9 cellular contexts compared by ENCODE assay signal in the genomic region with DNA sequence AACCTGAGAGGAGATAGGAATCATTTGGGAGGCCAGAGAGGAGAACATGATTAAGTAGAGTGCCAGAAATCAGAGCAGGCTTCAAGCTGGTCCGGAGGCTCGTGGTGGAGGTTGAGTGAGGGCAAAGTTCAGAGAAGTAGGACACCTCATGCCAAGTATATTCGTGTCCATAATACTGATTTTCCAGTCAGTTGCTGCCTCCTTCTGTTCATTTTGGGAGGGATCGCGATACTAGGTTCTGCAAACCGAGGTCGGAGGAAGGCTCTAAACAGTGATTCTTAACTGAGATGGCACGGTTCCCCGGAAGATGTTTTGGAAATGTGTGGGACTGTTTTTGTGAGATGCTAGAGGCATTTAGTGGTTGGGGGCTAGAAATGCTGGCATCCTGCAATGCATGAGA. TPM values are rescaled to one million over a fixed set of nuclear protein-coding genes. Genes with fewer than 3 reads are reported as not detected.
DNase-seq lines count a peak whose midpoint lies in the region; ATAC-seq, FAIRE-seq and TF ChIP-seq lines count a peak whose summit lies in the region.
"Had no signal": no experiment of that assay in that cellular context is flagged by ENCODE, and none has a peak within 500 bp of the region (broad histone marks: within the 10 kb centered on the region; RNA-seq: fewer than 3 reads in every experiment).

No MANE protein-coding gene starts in this region.

- H3K36me3 ChIP-seq in H7 (replicated peaks; ENCODE audit: control insufficient read depth, insufficient read depth, low read length), result no peaks in the 10 kb centered on the region
- no peaks in the 10 kb centered on the region for H3K36me3 ChIP-seq in H1 (ENCODE audit: control insufficient read depth in 2 of 4, insufficient read depth in 4 of 4, low read length in 3 of 4)
- no peaks in the 10 kb centered on the region for H3K36me3 ChIP-seq in neural progenitor cell
- H3K36me3 ChIP-seq in sigmoid colon, result no peaks in the 10 kb centered on the region

- 0 out of 2 replicates have a peak overlapping the region, but pooled peaks have one; percentile 74 for H2AFZ ChIP-seq in H1 (ENCODE audit: low read length)
- no peak overlapping the region for H2AFZ ChIP-seq in neural progenitor cell (replicated peaks)

- H3K79me2 ChIP-seq in H1 (ENCODE audit: control insufficient read depth in 1 of 2, insufficient read depth in 2 of 2, low read length in 2 of 2) (no peaks in the 10 kb centered on the region), neural progenitor cell (ENCODE audit: low read depth) (no peaks in the 10 kb centered on the region)

- H3K4me2 ChIP-seq in H1 (ENCODE audit: insufficient read depth in 1 of 2, low read depth in 2 of 2, low read length in 2 of 2) (no peak overlapping the region), neural progenitor cell (no peak overlapping the region)

- no peaks in the 10 kb centered on the region for H3F3A ChIP-seq in neural progenitor cell (ENCODE audit: low read depth)

- TF ChIP-seq POLR2A in H1 (IDR thresholded peaks at IDR 0.05; ENCODE audit: control extremely low read depth in 1 of 2, low read depth in 2 of 2, low read length in 2 of 2), result no peak
- no peak for TF ChIP-seq POLR2A in sigmoid colon (IDR thresholded peaks at IDR 0.05)

- H3K4ac ChIP-seq in H1 (replicated peaks; ENCODE audit: insufficient read length, low read depth, low read length), result no peak overlapping the region

- H3K4me3 Mint-ChIP-seq in neural progenitor cell, result no peak overlapping the region
- H3K4me3 Mint-ChIP-seq: central memory CD8-positive, alpha-beta T cell had no signal

- no peak overlapping the region for H3K23ac ChIP-seq in H1 (ENCODE audit: insufficient read length)

- no peak for TF ChIP-seq EP300 in H1 (IDR thresholded peaks at IDR 0.05; ENCODE audit: borderline replicate concordance in 1 of 2, low read depth in 2 of 2, low read length in 2 of 2)
- TF ChIP-seq EP300 in sigmoid colon (IDR thresholded peaks at IDR 0.05), result no peak

- H3K27me3 ChIP-seq in H7 (ENCODE audit: control insufficient read depth, insufficient read depth, low read length) (no peaks in the 10 kb centered on the region), H1 (replicated peaks in 1 of 4; ENCODE audit: control insufficient read depth in 3 of 4, extremely low read depth in 1 of 4, insufficient read depth in 3 of 4, low read length in 3 of 4) (no peaks in the 10 kb centered on the region; a peak in 1 of 7 replicates), neural progenitor cell (peaks cover 49% of the 10 kb centered on the region), sigmoid colon (no peaks in the 10 kb centered on the region)

- DNase-seq in CD1c-positive myeloid dendritic cell (ENCODE audit: extremely low spot score) (peak; percentile 70), H7 (peak; percentile 32), SW480 (ENCODE audit: low spot score) (peak; percentile 78), H1 (ENCODE audit: low read depth in 1 of 2, low spot score in 2 of 2) (no peak), neural progenitor cell (ENCODE audit: low spot score) (peak; percentile 49), sigmoid colon (no peak), cerebellar nuclear complex (lab: John Stamatoyannopoulos, UW) (no peak)

- H2BK20ac ChIP-seq in H1 (ENCODE audit: low read length), result no peak overlapping the region

- POLR2A ChIA-PET in H1 (lab: Charles Lee; ENCODE audit: partially characterized antibody), result interaction anchor here (0.7 kb wide), 1 partner anchor 49 kb away, joined by 4 read pairs; no protein-coding TSS in a partner anchor

- H4K91ac ChIP-seq in H1 (replicated peaks; ENCODE audit: insufficient read length, low read length), result no peak overlapping the region

- H2BK5ac ChIP-seq in H1 (ENCODE audit: low read depth, low read length), result no peak overlapping the region

- H3K27ac Mint-ChIP-seq in neural progenitor cell, result no peak overlapping the region

- H3K56ac ChIP-seq in H1 (replicated peaks; ENCODE audit: insufficient read length, low read depth, low read length), result no peak overlapping the region

- no peak overlapping the region for H2BK15ac ChIP-seq in H1 (ENCODE audit: low read length)

- no peak overlapping the region for H3K14ac ChIP-seq in H1 (ENCODE audit: insufficient read length)

- H3K9me3 ChIP-seq in H1 (ENCODE audit: insufficient read depth in 2 of 2, low read depth in 1 of 2, low read length in 1 of 2), result no peaks in the 10 kb centered on the region
- no peaks in the 10 kb centered on the region for H3K9me3 ChIP-seq in neural progenitor cell (ENCODE audit: low read depth)
- H3K9me3 ChIP-seq in sigmoid colon, result no peaks in the 10 kb centered on the region

- no peak overlapping the region for H2BK120ac ChIP-seq in H1 (replicated peaks; ENCODE audit: low read depth, low read length)

- no peak overlapping the region for H3K4me3 ChIP-seq in H7 (ENCODE audit: insufficient read depth, low read depth, low read length)
- no peak overlapping the region for H3K4me3 ChIP-seq in H1 (ENCODE audit: extremely low read depth in 1 of 4, insufficient read depth in 2 of 4, low read depth in 3 of 4, low read length in 4 of 4)
- H3K4me3 ChIP-seq in neural progenitor cell, result no peak overlapping the region
- H3K4me3 ChIP-seq in sigmoid colon, result no peak overlapping the region

- H4K8ac ChIP-seq in H1 (ENCODE audit: extremely low read depth, insufficient read depth, low read length), result no peak overlapping the region

- TF ChIP-seq CTCF in H1 (IDR thresholded peaks at IDR 0.05; ENCODE audit: control extremely low read depth in 1 of 3, insufficient read depth in 1 of 3, low read depth in 1 of 3, low read length in 3 of 3) (peak in 2 of 3 experiments; percentile 59 to 65; a peak in 3 of 4 replicates), neural progenitor cell (IDR thresholded peaks at IDR 0.05) (peak; percentile 52), sigmoid colon (IDR thresholded peaks at IDR 0.05) (peak in 1 of 4 experiments; percentile 17)

- intact Hi-C loops in sigmoid colon (cut with DNase I), result no loop called here

- no peak overlapping the region for H2AK5ac ChIP-seq in H1 (ENCODE audit: low read depth, low read length)

- H3K23me2 ChIP-seq in H1 (ENCODE audit: low read depth, low read length), result no peaks in the 10 kb centered on the region

- no peaks in the 10 kb centered on the region for H3K4me1 Mint-ChIP-seq in neural progenitor cell

- CTCF ChIA-PET in H1 (lab: Charles Lee; ENCODE audit: partially characterized antibody), result interaction anchor here (0.8 to 4.7 kb wide), 14 partner anchors 9 to 155 kb away, joined by 3 to 37 read pairs (median 3); a partner anchor contains a TSS

- H3K4me1 ChIP-seq in H1 (replicated peaks in 1 of 4; ENCODE audit: control insufficient read depth in 3 of 4, insufficient read depth in 4 of 4, low read length in 3 of 4), result no peaks in the 10 kb centered on the region; a peak in 1 of 7 replicates
- no peaks in the 10 kb centered on the region for H3K4me1 ChIP-seq in neural progenitor cell
- no peaks in the 10 kb centered on the region for H3K4me1 ChIP-seq in sigmoid colon

- no peak overlapping the region for H3K18ac ChIP-seq in H1 (ENCODE audit: extremely low read depth, low read length)

- H3K36me3 Mint-ChIP-seq in neural progenitor cell, result no peaks in the 10 kb centered on the region

- H3K9ac ChIP-seq in H1 (replicated peaks in 1 of 4; ENCODE audit: extremely low read depth in 1 of 4, low read depth in 3 of 4, low read length in 3 of 4) (no peak overlapping the region), neural progenitor cell (no peak overlapping the region)

- no peak overlapping the region for H2BK12ac ChIP-seq in H1 (ENCODE audit: low read depth, low read length)

- no peaks in the 10 kb centered on the region for H3K79me1 ChIP-seq in H1 (ENCODE audit: low read depth, low read length)

- TF ChIP-seq RAD21 in H1 (IDR thresholded peaks at IDR 0.05 in 1 of 2, conservative IDR thresholded peaks at IDR 0.05 in 1 of 2; ENCODE audit: low read depth in 2 of 2, low read length in 2 of 2), result peak; percentile 83 to 84

- FAIRE-seq in H1 (lab: Jason Lieb, UNC), result peak; percentile 70

- 58% methylated on average over 9 of the region's 9 CpGs; no CpG with 5 or more reads in 1 of the 2 experiments for WGBS in H1 (ENCODE audit: extremely low coverage in 1 of 2, insufficient coverage in 1 of 2, insufficient read length in 1 of 2, insufficient replicate concordance in 2 of 2, low coverage in 1 of 2, low lambda C conversion rate in 2 of 2, missing lambda C conversion rate in 1 of 2), 2 experiments
- 4 to 12% methylated on average over 9 of the region's 9 CpGs for WGBS in sigmoid colon, 2 donors

- H4K20me1 ChIP-seq in H1 (replicated peaks in 1 of 2; ENCODE audit: control insufficient read depth in 1 of 2, insufficient read depth in 2 of 2, low read length in 2 of 2), result no peaks in the 10 kb centered on the region
- H4K20me1 ChIP-seq in neural progenitor cell (ENCODE audit: low read depth), result no peaks in the 10 kb centered on the region

- no peaks in the 10 kb centered on the region for H3K27me3 Mint-ChIP-seq in neural progenitor cell (ENCODE audit: insufficient read depth, low read depth)
- H3K27me3 Mint-ChIP-seq: central memory CD8-positive, alpha-beta T cell had no signal

- H3K9me3 Mint-ChIP-seq in neural progenitor cell, result no peaks in the 10 kb centered on the region
- H3K9me3 Mint-ChIP-seq: central memory CD8-positive, alpha-beta T cell had no signal

- no peak for ATAC-seq in HG03354 (IDR thresholded peaks at IDR 0.05; ENCODE audit: poor library complexity, severe bottlenecking, unreplicated experiment)

- no peak overlapping the region for H4K5ac ChIP-seq in H1 (ENCODE audit: insufficient read length, low read depth, low read length)

- H3K27ac ChIP-seq in H1 (ENCODE audit: low read depth, low read length), result no peak overlapping the region
- no peak overlapping the region for H3K27ac ChIP-seq in neural progenitor cell
- no peak overlapping the region for H3K27ac ChIP-seq in sigmoid colon

RNA-seq across cellular contexts. Expression of a gene that starts 13.6 kb away (rescaled TPM):
- not detected in 2 replicates for total RNA-seq in H7 (2014; rRNA removed; shearing (Covaris generic))
- not detected in 2 replicates for total RNA-seq in H1 (2021; fragmentation: NEBNext Ultra II Directional; extraction: Animal tissue kit (Norgen Biotek cat#: 25700))
- 0.05 TPM in 1 of 2 replicates, not detected in the other for polyA plus RNA-seq in H1 (2011; rRNA removed)
- not detected for polyA plus RNA-seq in H1 (2011; cell fraction: cytosol; rRNA removed)
- polyA plus RNA-seq in H1 (2011; cell fraction: nucleus; rRNA removed), result 0.10 TPM
- not detected in 4 replicates for polyA plus RNA-seq in H1 (2012, experiment 1 of 2)
- not detected for polyA plus RNA-seq in H1 (2012, experiment 2 of 2)
- polyA plus RNA-seq in H1 (2013, experiment 1 of 2), result not detected
- polyA plus RNA-seq in H1 (2013, experiment 2 of 2), result 0.13 TPM
- not detected in 2 replicates for polyA minus RNA-seq in H1 (2011; rRNA and poly(A)+ RNA removed)
- not detected for polyA minus RNA-seq in H1 (2011; cell fraction: cytosol; rRNA and poly(A)+ RNA removed)
- not detected for polyA minus RNA-seq in H1 (2011; cell fraction: nucleus; rRNA and poly(A)+ RNA removed)
- total RNA-seq in neural progenitor cell (ENCODE audit: low replicate concordance), result not detected in 2 replicates
- under 1 TPM in 2 of 4 donors, not detected in 2; 0.28 to 0.36 TPM for total RNA-seq in sigmoid colon
- 10 to 100 TPM in 1 of 3 donors, 1 to 10 TPM in 1, under 1 TPM in 1; 0.92 to 42.3 (median 1.2) TPM for polyA plus RNA-seq in sigmoid colon

RNA-seq across cellular contexts. Expression of a gene that starts 26.8 kb away (rescaled TPM):
- total RNA-seq in H7 (2014; rRNA removed; shearing (Covaris generic)), result 0.38 and 0.48 TPM in 2 replicates
- total RNA-seq in H1 (2021; fragmentation: NEBNext Ultra II Directional; extraction: Animal tissue kit (Norgen Biotek cat#: 25700)), result 2.4 and 2.6 TPM in 2 replicates
- polyA plus RNA-seq in H1 (2011; rRNA removed) (2.3 and 3.2 TPM in 2 replicates), sigmoid colon (10 to 100 TPM in 2 of 3 donors, 1 to 10 TPM in 1; 9.6 to 27.6 (median 13.9) TPM)
- polyA plus RNA-seq in H1 (2011; cell fraction: cytosol; rRNA removed), result 2.8 TPM
- polyA plus RNA-seq in H1 (2011; cell fraction: nucleus; rRNA removed), result 4.4 TPM
- 2.4 to 2.9 TPM (median 2.8 TPM) in 4 replicates for polyA plus RNA-seq in H1 (2012, experiment 1 of 2)
- polyA plus RNA-seq in H1 (2012, experiment 2 of 2), result 2.2 TPM
- polyA plus RNA-seq in H1 (2013, experiment 1 of 2), result 4.7 TPM
- polyA plus RNA-seq in H1 (2013, experiment 2 of 2), result 5.6 TPM
- 2.4 and 3.1 TPM in 2 replicates for polyA minus RNA-seq in H1 (2011; rRNA and poly(A)+ RNA removed)
- 2.6 TPM for polyA minus RNA-seq in H1 (2011; cell fraction: cytosol; rRNA and poly(A)+ RNA removed)
- polyA minus RNA-seq in H1 (2011; cell fraction: nucleus; rRNA and poly(A)+ RNA removed), result 6.4 TPM
- total RNA-seq in neural progenitor cell (ENCODE audit: low replicate concordance) (1.9 and 2.3 TPM in 2 replicates), sigmoid colon (10 to 100 TPM in 1 of 4 donors, 1 to 10 TPM in 3; 7.7 to 12.8 (median 8.3) TPM)

RNA-seq across cellular contexts. Expression of a gene that starts 38.8 kb away (rescaled TPM):
- total RNA-seq in H7 (2014; rRNA removed; shearing (Covaris generic)), result 0.42 and 0.63 TPM in 2 replicates
- 3.3 and 3.9 TPM in 2 replicates for total RNA-seq in H1 (2021; fragmentation: NEBNext Ultra II Directional; extraction: Animal tissue kit (Norgen Biotek cat#: 25700))
- polyA plus RNA-seq in H1 (2011; rRNA removed), result 1.1 and 1.2 TPM in 2 replicates
- 1.6 TPM for polyA plus RNA-seq in H1 (2011; cell fraction: cytosol; rRNA removed)
- polyA plus RNA-seq in H1 (2011; cell fraction: nucleus; rRNA removed), result 0.83 TPM
- polyA plus RNA-seq in H1 (2012, experiment 1 of 2), result 1.6 to 2.3 TPM (median 1.8 TPM) in 4 replicates
- 0.66 TPM for polyA plus RNA-seq in H1 (2012, experiment 2 of 2)
- polyA plus RNA-seq in H1 (2013, experiment 1 of 2), result 2.4 TPM
- 3.2 TPM for polyA plus RNA-seq in H1 (2013, experiment 2 of 2)
- polyA minus RNA-seq in H1 (2011; rRNA and poly(A)+ RNA removed), result 5.5 TPM in 2 replicates
- 2.4 TPM for polyA minus RNA-seq in H1 (2011; cell fraction: cytosol; rRNA and poly(A)+ RNA removed)
- 0.80 TPM for polyA minus RNA-seq in H1 (2011; cell fraction: nucleus; rRNA and poly(A)+ RNA removed)
- 1.1 and 5.7 TPM in 2 replicates for total RNA-seq in neural progenitor cell (ENCODE audit: low replicate concordance)
- under 1 TPM; 0.16 to 0.55 (median 0.31) TPM for total RNA-seq in sigmoid colon
- 1 to 10 TPM; 2.4 to 6.2 (median 4.4) TPM for polyA plus RNA-seq in sigmoid colon

RNA-seq across cellular contexts. Expression of a gene that starts 51.6 kb away (rescaled TPM):
- 1.5 TPM in 1 of 2 replicates, not detected in the other for total RNA-seq in H7 (2014; rRNA removed; shearing (Covaris generic))
- not detected in 2 replicates for total RNA-seq in H1 (2021; fragmentation: NEBNext Ultra II Directional; extraction: Animal tissue kit (Norgen Biotek cat#: 25700))
- not detected in 2 replicates for polyA plus RNA-seq in H1 (2011; rRNA removed)
- not detected for polyA plus RNA-seq in H1 (2011; cell fraction: cytosol; rRNA removed)
- polyA plus RNA-seq in H1 (2011; cell fraction: nucleus; rRNA removed), result not detected
- not detected in 4 replicates for polyA plus RNA-seq in H1 (2012, experiment 1 of 2)
- not detected for polyA plus RNA-seq in H1 (2012, experiment 2 of 2)
- polyA plus RNA-seq in H1 (2013, experiment 1 of 2), result not detected
- 0.13 TPM for polyA plus RNA-seq in H1 (2013, experiment 2 of 2)
- polyA minus RNA-seq in H1 (2011; rRNA and poly(A)+ RNA removed), result not detected in 2 replicates
- polyA minus RNA-seq in H1 (2011; cell fraction: cytosol; rRNA and poly(A)+ RNA removed), result not detected
- not detected for polyA minus RNA-seq in H1 (2011; cell fraction: nucleus; rRNA and poly(A)+ RNA removed)
- total RNA-seq in neural progenitor cell (ENCODE audit: low replicate concordance), result not detected in 2 replicates
- 1 to 10 TPM in 2 of 4 donors, not detected in 2; 1.4 to 1.7 TPM for total RNA-seq in sigmoid colon
- 10 to 100 TPM in 1 of 3 donors, 1 to 10 TPM in 1, not detected in 1; 2.5 to 57.0 TPM for polyA plus RNA-seq in sigmoid colon

RNA-seq across cellular contexts. Expression of a gene that starts 53.2 kb away (rescaled TPM):
- total RNA-seq in H7 (2014; rRNA removed; shearing (Covaris generic)), result not detected in 2 replicates
- total RNA-seq in H1 (2021; fragmentation: NEBNext Ultra II Directional; extraction: Animal tissue kit (Norgen Biotek cat#: 25700)), result not detected in 2 replicates
- polyA plus RNA-seq in H1 (2011; rRNA removed), result 0.02 TPM in 1 of 2 replicates, not detected in the other
- not detected for polyA plus RNA-seq in H1 (2011; cell fraction: cytosol; rRNA removed)
- polyA plus RNA-seq in H1 (2011; cell fraction: nucleus; rRNA removed), result not detected
- polyA plus RNA-seq in H1 (2012, experiment 1 of 2), result not detected in 4 replicates
- polyA plus RNA-seq in H1 (2012, experiment 2 of 2), result not detected
- polyA plus RNA-seq in H1 (2013, experiment 1 of 2), result not detected
- polyA plus RNA-seq in H1 (2013, experiment 2 of 2), result 0.02 TPM
- not detected in 2 replicates for polyA minus RNA-seq in H1 (2011; rRNA and poly(A)+ RNA removed)
- polyA minus RNA-seq in H1 (2011; cell fraction: cytosol; rRNA and poly(A)+ RNA removed), result not detected
- not detected for polyA minus RNA-seq in H1 (2011; cell fraction: nucleus; rRNA and poly(A)+ RNA removed)
- not detected in 2 replicates for total RNA-seq in neural progenitor cell (ENCODE audit: low replicate concordance)
- total RNA-seq in sigmoid colon, result 1 to 10 TPM in 1 of 4 donors, under 1 TPM in 2, not detected in 1; 0.66 to 3.5 (median 0.71) TPM
- 1 to 10 TPM in 1 of 3 donors, not detected in 2; 7.8 TPM for polyA plus RNA-seq in sigmoid colon

Comparison
In these comparisons a context has a peak if more than half of its experiments do, and no peak if none do; other contexts are left out.
1. DNase-seq: peak in CD1c-positive myeloid dendritic cell (single experiment), H7 (single experiment), SW480 (single experiment) and neural progenitor cell (single experiment); none in H1 (0 of 2), sigmoid colon (single experiment) and cerebellar nuclear complex (0 of 2).